In genomic region chr6:31660998-31661866, GRCh38 we compare ENCODE assay signal across 1 cellular context.
TF ChIP-seq lines count a peak whose summit lies in the region.

No MANE protein-coding gene starts in this region.

TF ChIP-seq in H1, 55 proteins besides CTCF, POLR2A, EP300 and RAD21:
- TF ChIP-seq, protein P1, sequence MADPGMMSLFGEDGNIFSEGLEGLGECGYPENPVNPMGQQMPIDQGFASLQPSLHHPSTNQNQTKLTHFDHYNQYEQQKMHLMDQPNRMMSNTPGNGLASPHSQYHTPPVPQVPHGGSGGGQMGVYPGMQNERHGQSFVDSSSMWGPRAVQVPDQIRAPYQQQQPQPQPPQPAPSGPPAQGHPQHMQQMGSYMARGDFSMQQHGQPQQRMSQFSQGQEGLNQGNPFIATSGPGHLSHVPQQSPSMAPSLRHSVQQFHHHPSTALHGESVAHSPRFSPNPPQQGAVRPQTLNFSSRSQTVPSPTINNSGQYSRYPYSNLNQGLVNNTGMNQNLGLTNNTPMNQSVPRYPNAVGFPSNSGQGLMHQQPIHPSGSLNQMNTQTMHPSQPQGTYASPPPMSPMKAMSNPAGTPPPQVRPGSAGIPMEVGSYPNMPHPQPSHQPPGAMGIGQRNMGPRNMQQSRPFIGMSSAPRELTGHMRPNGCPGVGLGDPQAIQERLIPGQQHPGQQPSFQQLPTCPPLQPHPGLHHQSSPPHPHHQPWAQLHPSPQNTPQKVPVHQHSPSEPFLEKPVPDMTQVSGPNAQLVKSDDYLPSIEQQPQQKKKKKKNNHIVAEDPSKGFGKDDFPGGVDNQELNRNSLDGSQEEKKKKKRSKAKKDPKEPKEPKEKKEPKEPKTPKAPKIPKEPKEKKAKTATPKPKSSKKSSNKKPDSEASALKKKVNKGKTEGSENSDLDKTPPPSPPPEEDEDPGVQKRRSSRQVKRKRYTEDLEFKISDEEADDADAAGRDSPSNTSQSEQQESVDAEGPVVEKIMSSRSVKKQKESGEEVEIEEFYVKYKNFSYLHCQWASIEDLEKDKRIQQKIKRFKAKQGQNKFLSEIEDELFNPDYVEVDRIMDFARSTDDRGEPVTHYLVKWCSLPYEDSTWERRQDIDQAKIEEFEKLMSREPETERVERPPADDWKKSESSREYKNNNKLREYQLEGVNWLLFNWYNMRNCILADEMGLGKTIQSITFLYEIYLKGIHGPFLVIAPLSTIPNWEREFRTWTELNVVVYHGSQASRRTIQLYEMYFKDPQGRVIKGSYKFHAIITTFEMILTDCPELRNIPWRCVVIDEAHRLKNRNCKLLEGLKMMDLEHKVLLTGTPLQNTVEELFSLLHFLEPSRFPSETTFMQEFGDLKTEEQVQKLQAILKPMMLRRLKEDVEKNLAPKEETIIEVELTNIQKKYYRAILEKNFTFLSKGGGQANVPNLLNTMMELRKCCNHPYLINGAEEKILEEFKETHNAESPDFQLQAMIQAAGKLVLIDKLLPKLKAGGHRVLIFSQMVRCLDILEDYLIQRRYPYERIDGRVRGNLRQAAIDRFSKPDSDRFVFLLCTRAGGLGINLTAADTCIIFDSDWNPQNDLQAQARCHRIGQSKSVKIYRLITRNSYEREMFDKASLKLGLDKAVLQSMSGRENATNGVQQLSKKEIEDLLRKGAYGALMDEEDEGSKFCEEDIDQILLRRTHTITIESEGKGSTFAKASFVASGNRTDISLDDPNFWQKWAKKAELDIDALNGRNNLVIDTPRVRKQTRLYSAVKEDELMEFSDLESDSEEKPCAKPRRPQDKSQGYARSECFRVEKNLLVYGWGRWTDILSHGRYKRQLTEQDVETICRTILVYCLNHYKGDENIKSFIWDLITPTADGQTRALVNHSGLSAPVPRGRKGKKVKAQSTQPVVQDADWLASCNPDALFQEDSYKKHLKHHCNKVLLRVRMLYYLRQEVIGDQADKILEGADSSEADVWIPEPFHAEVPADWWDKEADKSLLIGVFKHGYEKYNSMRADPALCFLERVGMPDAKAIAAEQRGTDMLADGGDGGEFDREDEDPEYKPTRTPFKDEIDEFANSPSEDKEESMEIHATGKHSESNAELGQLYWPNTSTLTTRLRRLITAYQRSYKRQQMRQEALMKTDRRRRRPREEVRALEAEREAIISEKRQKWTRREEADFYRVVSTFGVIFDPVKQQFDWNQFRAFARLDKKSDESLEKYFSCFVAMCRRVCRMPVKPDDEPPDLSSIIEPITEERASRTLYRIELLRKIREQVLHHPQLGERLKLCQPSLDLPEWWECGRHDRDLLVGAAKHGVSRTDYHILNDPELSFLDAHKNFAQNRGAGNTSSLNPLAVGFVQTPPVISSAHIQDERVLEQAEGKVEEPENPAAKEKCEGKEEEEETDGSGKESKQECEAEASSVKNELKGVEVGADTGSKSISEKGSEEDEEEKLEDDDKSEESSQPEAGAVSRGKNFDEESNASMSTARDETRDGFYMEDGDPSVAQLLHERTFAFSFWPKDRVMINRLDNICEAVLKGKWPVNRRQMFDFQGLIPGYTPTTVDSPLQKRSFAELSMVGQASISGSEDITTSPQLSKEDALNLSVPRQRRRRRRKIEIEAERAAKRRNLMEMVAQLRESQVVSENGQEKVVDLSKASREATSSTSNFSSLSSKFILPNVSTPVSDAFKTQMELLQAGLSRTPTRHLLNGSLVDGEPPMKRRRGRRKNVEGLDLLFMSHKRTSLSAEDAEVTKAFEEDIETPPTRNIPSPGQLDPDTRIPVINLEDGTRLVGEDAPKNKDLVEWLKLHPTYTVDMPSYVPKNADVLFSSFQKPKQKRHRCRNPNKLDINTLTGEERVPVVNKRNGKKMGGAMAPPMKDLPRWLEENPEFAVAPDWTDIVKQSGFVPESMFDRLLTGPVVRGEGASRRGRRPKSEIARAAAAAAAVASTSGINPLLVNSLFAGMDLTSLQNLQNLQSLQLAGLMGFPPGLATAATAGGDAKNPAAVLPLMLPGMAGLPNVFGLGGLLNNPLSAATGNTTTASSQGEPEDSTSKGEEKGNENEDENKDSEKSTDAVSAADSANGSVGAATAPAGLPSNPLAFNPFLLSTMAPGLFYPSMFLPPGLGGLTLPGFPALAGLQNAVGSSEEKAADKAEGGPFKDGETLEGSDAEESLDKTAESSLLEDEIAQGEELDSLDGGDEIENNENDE (IDR thresholded peaks at IDR 0.05; ENCODE audit: insufficient replicate concordance, low read length) = no peak
- TF ChIP-seq EGR1 (IDR thresholded peaks at IDR 0.05; ENCODE audit: borderline replicate concordance, low read depth, low read length) (no peak), EZH2 (IDR thresholded peaks at IDR 0.05; ENCODE audit: low read depth, low read length, severe bottlenecking) (no peak), BRCA1 (IDR thresholded peaks at IDR 0.05; ENCODE audit: low read depth, low read length) (no peak), SIN3A (conservative IDR thresholded peaks at IDR 0.05 in 1 of 2, IDR thresholded peaks at IDR 0.05 in 1 of 2; ENCODE audit: low read depth in 1 of 2, low read length in 2 of 2) (no peak), SUZ12 (IDR thresholded peaks at IDR 0.05; ENCODE audit: low read length) (no peak), TAF7 (optimal IDR thresholded peaks at IDR 0.05; ENCODE audit: borderline replicate concordance, low read depth, low read length) (peak; percentile 2), SIRT6 (IDR thresholded peaks at IDR 0.05; ENCODE audit: low read length) (no peak), SP4 (IDR thresholded peaks at IDR 0.05; ENCODE audit: low read length) (no peak), CBX8 (IDR thresholded peaks at IDR 0.05; ENCODE audit: borderline replicate concordance, low read depth, low read length) (no peak), JUND (IDR thresholded peaks at IDR 0.05; ENCODE audit: low read length) (no peak), TAF1 (IDR thresholded peaks at IDR 0.05; ENCODE audit: low read depth, low read length) (no peak), CEBPB (IDR thresholded peaks at IDR 0.05; ENCODE audit: low read depth, low read length) (peak; percentile 68; the same call in 1 of the 2 replicates), KDM4A (IDR thresholded peaks at IDR 0.05; ENCODE audit: low read depth, low read length, severe bottlenecking) (no peak)
